22 cellular contexts compared by ENCODE assay signal in the genomic region with DNA sequence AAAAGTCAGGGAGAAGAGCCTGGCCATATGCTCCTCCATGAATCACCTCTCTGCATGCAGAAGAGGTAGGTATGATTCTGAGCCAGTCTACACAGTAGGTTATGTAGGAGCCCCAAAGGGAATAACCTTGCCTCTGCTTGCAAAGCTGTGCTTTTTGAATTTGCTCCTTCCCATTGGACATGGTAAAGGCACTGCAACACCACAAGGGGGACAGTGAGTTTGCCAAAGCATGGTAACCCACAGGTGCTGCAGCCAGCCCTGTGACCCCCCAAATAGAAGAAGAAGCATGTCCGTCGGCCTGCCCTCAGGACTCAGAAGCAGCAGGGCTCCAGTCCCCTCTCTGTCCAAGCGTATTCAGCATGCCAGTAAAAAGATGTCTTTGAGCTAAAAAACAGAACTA. TPM values are rescaled to one million over a fixed set of nuclear protein-coding genes. Genes with fewer than 3 reads are reported as not detected.
DNase-seq lines count a peak whose midpoint lies in the region; ATAC-seq, FAIRE-seq and TF ChIP-seq lines count a peak whose summit lies in the region.
"Had no signal": no experiment of that assay in that cellular context is flagged by ENCODE, and none has a peak within 500 bp of the region (broad histone marks: within the 10 kb centered on the region; RNA-seq: fewer than 3 reads in every experiment).

No MANE protein-coding gene starts in this region.

- H3K4me3 Mint-ChIP-seq in progenitor cell of endocrine pancreas (ENCODE audit: low read depth), result no peak overlapping the region
- H3K4me3 Mint-ChIP-seq: activated B cell treated with CpG ODN at 0.5 μM for 24 hours; activated T-helper 17 cell treated with anti-CD3 and anti-CD28 coated beads, Interleukin-2, amount 50 U/mL, for 72 hours; naive thymus-derived CD8-positive, alpha-beta T cell; T-helper 1 cell treated with Interleukin-12 subunit alpha and Interleukin-12 subunit beta and Interleukin-4 antibody, amounts not matched to agents 30 μg/mL and 1 μg/mL, for 36 hours had no signal

- H3K79me2 ChIP-seq in Karpas-422 (ENCODE audit: low read length), result no peaks in the 10 kb centered on the region
- H3K79me2 ChIP-seq in H1 (ENCODE audit: control insufficient read depth in 1 of 2, insufficient read depth in 2 of 2, low read length in 2 of 2), result no peaks in the 10 kb centered on the region

- H2BK15ac ChIP-seq in H1 (ENCODE audit: low read length), result no peak overlapping the region

- ATAC-seq in GM21529 (IDR thresholded peaks at IDR 0.05; ENCODE audit: unreplicated experiment), result no peak
- ATAC-seq: activated T-helper 17 cell treated with anti-CD3 and anti-CD28 coated beads, Interleukin-2, amount 50 U/mL, for 72 hours; naive thymus-derived CD8-positive, alpha-beta T cell had no signal

- H2BK20ac ChIP-seq in H1 (ENCODE audit: low read length), result no peak overlapping the region

- H3K4me3 ChIP-seq in Karpas-422 (ENCODE audit: low read length), result no peak overlapping the region
- no peak overlapping the region for H3K4me3 ChIP-seq in H1 (ENCODE audit: extremely low read depth in 1 of 4, insufficient read depth in 2 of 4, low read depth in 3 of 4, low read length in 4 of 4)
- H3K4me3 ChIP-seq: A549, lung, prostate gland, upper lobe of left lung had no signal

- H3K4ac ChIP-seq in H1 (replicated peaks; ENCODE audit: insufficient read length, low read depth, low read length), result no peak overlapping the region

- no peak overlapping the region for H3K18ac ChIP-seq in H1 (ENCODE audit: extremely low read depth, low read length)

- no peak overlapping the region for H4K5ac ChIP-seq in H1 (ENCODE audit: insufficient read length, low read depth, low read length)

- no peak overlapping the region for H2BK5ac ChIP-seq in H1 (ENCODE audit: low read depth, low read length)

- no peak overlapping the region for H2AFZ ChIP-seq in Karpas-422 (ENCODE audit: low read length)
- H2AFZ ChIP-seq in H1 (ENCODE audit: low read length), result no peak overlapping the region

- no peaks in the 10 kb centered on the region for H3K36me3 ChIP-seq in Karpas-422 (ENCODE audit: insufficient read depth, low read length)
- H3K36me3 ChIP-seq in H1 (ENCODE audit: control insufficient read depth in 2 of 4, insufficient read depth in 4 of 4, low read length in 3 of 4), result no peaks in the 10 kb centered on the region; a peak in 1 of 8 replicates
- H3K36me3 ChIP-seq: prostate gland, upper lobe of left lung had no signal

- H4K20me1 ChIP-seq in Karpas-422 (ENCODE audit: insufficient read depth, low read depth, low read length), result no peaks in the 10 kb centered on the region
- no peaks in the 10 kb centered on the region for H4K20me1 ChIP-seq in H1 (replicated peaks in 1 of 2; ENCODE audit: control insufficient read depth in 1 of 2, insufficient read depth in 2 of 2, low read length in 2 of 2)

- peak; percentile 31 to 53; a peak in 2 of 4 replicates for TF ChIP-seq RAD21 in H1 (IDR thresholded peaks at IDR 0.05 in 1 of 2, conservative IDR thresholded peaks at IDR 0.05 in 1 of 2; ENCODE audit: low read depth in 2 of 2, low read length in 2 of 2)

- H3K14ac ChIP-seq in H1 (ENCODE audit: insufficient read length), result no peak overlapping the region

- H2BK12ac ChIP-seq in H1 (ENCODE audit: low read depth, low read length), result no peak overlapping the region

- H3K27me3 ChIP-seq in Karpas-422 (ENCODE audit: low read length) (no peaks in the 10 kb centered on the region), H1 (replicated peaks in 1 of 4; ENCODE audit: control insufficient read depth in 3 of 4, extremely low read depth in 1 of 4, insufficient read depth in 3 of 4, low read length in 3 of 4) (no peaks in the 10 kb centered on the region)
- H3K27me3 ChIP-seq: upper lobe of left lung had no signal

- no peaks in the 10 kb centered on the region for H3K23me2 ChIP-seq in H1 (ENCODE audit: low read depth, low read length)

- H3K27ac ChIP-seq in Karpas-422 (ENCODE audit: low read length) (no peak overlapping the region), H1 (ENCODE audit: low read depth, low read length) (no peak overlapping the region)
- H3K27ac ChIP-seq: A549, prostate gland, RWPE1, upper lobe of left lung had no signal

- POLR2A ChIA-PET in H1 (lab: Charles Lee; ENCODE audit: partially characterized antibody), result no interaction called here

- H3K4me1 ChIP-seq in Karpas-422 (ENCODE audit: low read length) (peaks cover 7% of the 10 kb centered on the region), H1 (replicated peaks in 1 of 4; ENCODE audit: control insufficient read depth in 3 of 4, insufficient read depth in 4 of 4, low read length in 3 of 4) (peaks cover 0 to 5% (median 2%) of the 10 kb centered on the region in 4 experiments; a peak in 3 of 7 replicates)
- H3K4me1 ChIP-seq: prostate gland had no signal

- H2BK120ac ChIP-seq in H1 (replicated peaks; ENCODE audit: low read depth, low read length), result no peak overlapping the region

- H4K91ac ChIP-seq in H1 (replicated peaks; ENCODE audit: insufficient read length, low read length), result no peak overlapping the region

- H3K9ac ChIP-seq in Karpas-422 (ENCODE audit: low read length), result no peak overlapping the region
- no peak overlapping the region for H3K9ac ChIP-seq in H1 (replicated peaks in 1 of 4; ENCODE audit: extremely low read depth in 1 of 4, low read depth in 3 of 4, low read length in 3 of 4)

- no peaks in the 10 kb centered on the region for H3K9me2 ChIP-seq in Karpas-422 (replicated peaks; ENCODE audit: insufficient read depth, low read length)

- CTCF ChIA-PET in H1 (lab: Charles Lee; ENCODE audit: partially characterized antibody), result interaction anchor here (0.8 to 2.8 kb wide), 20 partner anchors 9 to 622 kb away, joined by 3 to 9 read pairs (median 5); no protein-coding TSS in a partner anchor

- H3K56ac ChIP-seq in H1 (replicated peaks; ENCODE audit: insufficient read length, low read depth, low read length), result no peak overlapping the region

- WGBS in H1 (ENCODE audit: extremely low coverage in 1 of 2, insufficient coverage in 1 of 2, insufficient read length in 1 of 2, insufficient replicate concordance in 2 of 2, low coverage in 1 of 2, low lambda C conversion rate in 2 of 2, missing lambda C conversion rate in 1 of 2), 2 experiments, result 100% methylated on average over 3 of the region's 3 CpGs; no CpG with 5 or more reads in 1 of the 2 experiments

- peaks cover 14% of the 10 kb centered on the region for H3K9me3 Mint-ChIP-seq in progenitor cell of endocrine pancreas (ENCODE audit: low read depth)
- H3K9me3 Mint-ChIP-seq: activated T-helper 17 cell treated with anti-CD3 and anti-CD28 coated beads, Interleukin-2, amount 50 U/mL, for 72 hours had no signal

- H3K9me3 ChIP-seq in Karpas-422 (ENCODE audit: low read length) (no peaks in the 10 kb centered on the region; the same call in 1 of the 2 replicates), H1 (ENCODE audit: insufficient read depth in 2 of 2, low read depth in 1 of 2, low read length in 1 of 2) (peaks cover 7% of the 10 kb centered on the region in 2 experiments; a peak in 3 of 4 replicates)
- H3K9me3 ChIP-seq: prostate gland had no signal

- peak; percentile 53 for DNase-seq in NCI-H2171 treated with DMSO at 0.1 percent for 48 hours (lab: John Stamatoyannopoulos, UW)
- DNase-seq in NCI-H2171 (lab: John Stamatoyannopoulos, UW), result no peak
- peak; percentile 57 for DNase-seq in Karpas-422
- DNase-seq in H1 (ENCODE audit: low read depth in 1 of 2, low spot score in 2 of 2), result no peak
- DNase-seq in progenitor cell of endocrine pancreas (ENCODE audit: low spot score, unreplicated experiment), result no peak
- DNase-seq in T-helper 1 cell, result no peak
- no peak for DNase-seq in midbrain (lab: John Stamatoyannopoulos, UW)
- DNase-seq: activated B cell treated with CpG ODN at 0.5 μM for 24 hours; cerebellar nuclear complex; KG1; naive thymus-derived CD8-positive, alpha-beta T cell; NCI-H1105 treated with DMSO at 0.1 percent for 48 hours; NCI-H82; stimulated activated naive CD4-positive, alpha-beta T cell; upper lobe of left lung had no signal

- TF ChIP-seq EP300 in H1 (IDR thresholded peaks at IDR 0.05; ENCODE audit: borderline replicate concordance in 1 of 2, low read depth in 2 of 2, low read length in 2 of 2), result no peak

- H3K79me1 ChIP-seq in H1 (ENCODE audit: low read depth, low read length), result no peaks in the 10 kb centered on the region

- TF ChIP-seq CTCF in H1 (IDR thresholded peaks at IDR 0.05; ENCODE audit: control extremely low read depth in 1 of 3, insufficient read depth in 1 of 3, low read depth in 1 of 3, low read length in 3 of 3) (peak; percentile 29 to 65 (median 54); a peak in 3 of 4 replicates), progenitor cell of endocrine pancreas (IDR thresholded peaks at IDR 0.05; ENCODE audit: unreplicated experiment) (peak; percentile 29)

- FAIRE-seq in H1 (lab: Jason Lieb, UNC), result no peak
- FAIRE-seq: A549 had no signal

- no peak overlapping the region for H4K8ac ChIP-seq in H1 (ENCODE audit: extremely low read depth, insufficient read depth, low read length)

- H2AK5ac ChIP-seq in H1 (ENCODE audit: low read depth, low read length), result no peak overlapping the region

- no peaks in the 10 kb centered on the region for H3K27me3 Mint-ChIP-seq in progenitor cell of endocrine pancreas
- H3K27me3 Mint-ChIP-seq: activated B cell treated with CpG ODN at 0.5 μM for 24 hours; naive thymus-derived CD8-positive, alpha-beta T cell had no signal

- TF ChIP-seq POLR2A in H1 (IDR thresholded peaks at IDR 0.05; ENCODE audit: control extremely low read depth in 1 of 2, low read depth in 2 of 2, low read length in 2 of 2), result no peak

- no peak overlapping the region for H3K23ac ChIP-seq in H1 (ENCODE audit: insufficient read length)

- H3K4me2 ChIP-seq in Karpas-422 (ENCODE audit: low read depth, low read length, poor library complexity, severe bottlenecking) (no peak overlapping the region), H1 (ENCODE audit: insufficient read depth in 1 of 2, low read depth in 2 of 2, low read length in 2 of 2) (no peak overlapping the region)
- H3K4me2 ChIP-seq: A549 had no signal

- H3K36me3 Mint-ChIP-seq in progenitor cell of endocrine pancreas (ENCODE audit: insufficient read depth), result no peaks in the 10 kb centered on the region

- peaks cover 12% of the 10 kb centered on the region for H3K4me1 Mint-ChIP-seq in progenitor cell of endocrine pancreas (ENCODE audit: low read depth)

- H3K27ac Mint-ChIP-seq in progenitor cell of endocrine pancreas, result no peak overlapping the region
- H3K27ac Mint-ChIP-seq: activated B cell treated with CpG ODN at 0.5 μM for 24 hours; activated T-helper 17 cell treated with anti-CD3 and anti-CD28 coated beads, Interleukin-2, amount 50 U/mL, for 72 hours; naive thymus-derived CD8-positive, alpha-beta T cell; T-helper 1 cell treated with Interleukin-12 subunit alpha and Interleukin-12 subunit beta and Interleukin-4 antibody, amounts not matched to agents 30 μg/mL and 1 μg/mL, for 36 hours had no signal

RNA-seq across cellular contexts. Expression of gene BCL2L11, which starts 51.0 kb away (rescaled TPM):
- total RNA-seq in Karpas-422 (2014; rRNA removed; shearing (Covaris generic); ENCODE audit: low replicate concordance), result 29.7 and 51.9 TPM in 2 replicates
- 17.9 and 22.9 TPM in 2 replicates for total RNA-seq in H1 (2021; fragmentation: NEBNext Ultra II Directional; extraction: Animal tissue kit (Norgen Biotek cat#: 25700))
- 7.5 and 8.8 TPM in 2 replicates for polyA plus RNA-seq in H1 (2011; rRNA removed)
- 6.2 TPM for polyA plus RNA-seq in H1 (2011; cell fraction: cytosol; rRNA removed)
- polyA plus RNA-seq in H1 (2011; cell fraction: nucleus; rRNA removed), result 15.6 TPM
- 9.7 to 11.6 TPM (median 10.4 TPM) in 4 replicates for polyA plus RNA-seq in H1 (2012, experiment 1 of 2)
- 3.2 TPM for polyA plus RNA-seq in H1 (2012, experiment 2 of 2)
- polyA plus RNA-seq in H1 (2013, experiment 1 of 2), result 7.2 TPM
- polyA plus RNA-seq in H1 (2013, experiment 2 of 2), result 9.4 TPM
- polyA minus RNA-seq in H1 (2011; rRNA and poly(A)+ RNA removed), result 10.5 and 11.0 TPM in 2 replicates
- 8.6 TPM for polyA minus RNA-seq in H1 (2011; cell fraction: cytosol; rRNA and poly(A)+ RNA removed)
- 38.6 TPM for polyA minus RNA-seq in H1 (2011; cell fraction: nucleus; rRNA and poly(A)+ RNA removed)
- total RNA-seq in progenitor cell of endocrine pancreas, result 24.2 and 27.7 TPM in 2 replicates

Comparison
In these comparisons a context has a peak if more than half of its experiments do, and no peak if none do; other contexts are left out.
1. DNase-seq: peak in NCI-H2171 treated with DMSO at 0.1 percent for 48 hours (single experiment) and Karpas-422 (single experiment); none in NCI-H2171 (single experiment), H1 (0 of 2), progenitor cell of endocrine pancreas (single experiment), T-helper 1 cell (0 of 5) and midbrain (single experiment).